ENCODE assay signal across 10 cellular contexts in genomic region chr1:167430134-167430848, GRCh38.
A peak's percentile ranks its signal among the peaks of the same experiment; 100 is the strongest.
DNase-seq lines count a peak whose midpoint lies in the region; ATAC-seq, FAIRE-seq and TF ChIP-seq lines count a peak whose summit lies in the region.
"Had no signal": no experiment of that assay in that cellular context is flagged by ENCODE, and none has a peak within 500 bp of the region (broad histone marks: within the 10 kb centered on the region; RNA-seq: fewer than 3 reads in every experiment).

No MANE protein-coding gene starts in this region.

- no peaks in the 10 kb centered on the region for H3K36me3 ChIP-seq in SK-N-MC (ENCODE audit: insufficient read depth, low read length)
- H3K36me3 ChIP-seq: neutrophil had no signal

- TF ChIP-seq POLR2A in H54 (IDR thresholded peaks at IDR 0.05; ENCODE audit: low read depth, low read length) = no peak

- H3K9ac ChIP-seq in SK-N-MC (ENCODE audit: insufficient read length) = no peak overlapping the region

- ATAC-seq in GM18870 (IDR thresholded peaks at IDR 0.05; ENCODE audit: unreplicated experiment) (peak; percentile 22), GM21786 (IDR thresholded peaks at IDR 0.05; ENCODE audit: unreplicated experiment) (peak; percentile 38)

- H3K9me3 ChIP-seq in SK-N-MC (ENCODE audit: low read depth, low read length) = no peaks in the 10 kb centered on the region
- H3K9me3 ChIP-seq: neutrophil had no signal

- DNase-seq in SK-N-MC (ENCODE audit: low read depth, low spot score) (no peak), mesenteric fat pad (ENCODE audit: low spot score) (peak; percentile 51), epidermal melanocyte (ENCODE audit: insufficient read length, low spot score) (no peak), H54 (ENCODE audit: insufficient read length, low spot score) (no peak), NOMO-1 (lab: John Stamatoyannopoulos, UW; ENCODE audit: unreplicated experiment in 2 of 2) (no peak), NCI-H345 treated with DMSO at 0.1 percent for 48 hours (lab: John Stamatoyannopoulos, UW; ENCODE audit: unreplicated experiment) (no peak)

- H3K27ac ChIP-seq in SK-N-MC = peak overlapping the region; percentile 3; the same call in 1 of the 2 replicates
- H3K27ac ChIP-seq: neutrophil had no signal

- FAIRE-seq in H54 (lab: Jason Lieb, UNC) = no peak
- FAIRE-seq: HTR-8/SVneo had no signal

- H3K4me3 ChIP-seq in SK-N-MC = no peak overlapping the region
